ENCODE assay signal across 9 cellular contexts in genomic region chr12:84910549-84911241, GRCh38. TPM values are rescaled to one million over a fixed set of nuclear protein-coding genes. Genes with fewer than 3 reads are reported as not detected.
A peak's percentile ranks its signal among the peaks of the same experiment; 100 is the strongest.
DNase-seq lines count a peak whose midpoint lies in the region; ATAC-seq and TF ChIP-seq lines count a peak whose summit lies in the region.
"Had no signal": no experiment of that assay in that cellular context is flagged by ENCODE, and none has a peak within 500 bp of the region (broad histone marks: within the 10 kb centered on the region; RNA-seq: fewer than 3 reads in every experiment).

No MANE protein-coding gene starts in this region.

- no peaks in the 10 kb centered on the region for H3K9me3 ChIP-seq in BE2C
- H3K9me3 ChIP-seq in mesodermal cell (ENCODE audit: control insufficient read depth, low read length) = no peaks in the 10 kb centered on the region

- no peaks in the 10 kb centered on the region for H3K9me3 Mint-ChIP-seq in MCF 10A (ENCODE audit: unreplicated experiment)
- H3K9me3 Mint-ChIP-seq: dendritic cell treated with granulocyte-macrophage colony-stimulating factor and Interleukin-4, amounts not matched to agents 40 ng/mL and 50 ng/mL, for 4 days had no signal

- H3K27ac Mint-ChIP-seq in MCF 10A (ENCODE audit: low read depth, unreplicated experiment) = peak overlapping the region; percentile 92
- H3K27ac Mint-ChIP-seq: dendritic cell treated with granulocyte-macrophage colony-stimulating factor and Interleukin-4, amounts not matched to agents 40 ng/mL and 50 ng/mL, for 4 days had no signal

- CTCF ChIA-PET in MCF 10A (lab: Yijun Ruan, JAX) = interaction anchor here (0.6 to 2.3 kb wide), 5 partner anchors 32 to 121 kb away, joined by 3 to 8 read pairs (median 6); no protein-coding TSS in a partner anchor

- BruUV-seq in MCF 10A (replicated peaks; lab: Mats Ljungman, UMichigan) = TSS peak; percentile 30

- peaks cover 17% of the 10 kb centered on the region for H3K4me1 Mint-ChIP-seq in MCF 10A (ENCODE audit: insufficient read depth, unreplicated experiment)

- H3K4me3 ChIP-seq in BE2C (ENCODE audit: low read depth, low read length) (peak overlapping the region; percentile 93), mesodermal cell (ENCODE audit: extremely low read depth, insufficient read depth, low read length, poor library complexity, severe bottlenecking) (peak overlapping the region; percentile 45)

- H3K27me3 Mint-ChIP-seq in MCF 10A (ENCODE audit: insufficient read depth, unreplicated experiment) = no peaks in the 10 kb centered on the region

- POLR2A ChIA-PET in MCF 10A (lab: Yijun Ruan, JAX) = interaction anchor here (0.5 to 6.6 kb wide), 21 partner anchors 9 to 1543 kb away, joined by 3 to 91 read pairs (median 6); partner anchors contain the start of genes LRRIQ1, RASSF9 and TSPAN19

- WGBS in mesodermal cell (ENCODE audit: insufficient coverage in 2 of 2), 2 experiments = 13 to 29% methylated on average over 5 to 11 of the region's 21 CpGs

- ATAC-seq in GM19023 (IDR thresholded peaks at IDR 0.05; ENCODE audit: unreplicated experiment) (no peak), GM21367 (IDR thresholded peaks at IDR 0.05; ENCODE audit: unreplicated experiment) (no peak)

- H3K4me3 Mint-ChIP-seq in MCF 10A (ENCODE audit: unreplicated experiment) = peak overlapping the region; percentile 92
- H3K4me3 Mint-ChIP-seq: dendritic cell treated with granulocyte-macrophage colony-stimulating factor and Interleukin-4, amounts not matched to agents 40 ng/mL and 50 ng/mL, for 4 days had no signal

- peaks cover 5% of the 10 kb centered on the region for H3K36me3 Mint-ChIP-seq in MCF 10A (ENCODE audit: insufficient read depth, unreplicated experiment)

- H3K27me3 ChIP-seq in BE2C = no peaks in the 10 kb centered on the region; the same call in 1 of the 2 replicates

- DNase-seq in BE2C (peak; percentile 35), NCI-H146 treated with DMSO at 0.1 percent for 48 hours (lab: John Stamatoyannopoulos, UW; ENCODE audit: unreplicated experiment) (peak; percentile 26), MCF 10A (ENCODE audit: unreplicated experiment) (no peak), KBM-7 (no peak), NCI-H2107 treated with DMSO at 0.1 percent for 48 hours (lab: John Stamatoyannopoulos, UW; ENCODE audit: unreplicated experiment) (no peak)

- H3K4me1 ChIP-seq in BE2C (no peaks in the 10 kb centered on the region), mesodermal cell (ENCODE audit: control insufficient read depth, insufficient read depth, low read length, poor library complexity, severe bottlenecking) (no peaks in the 10 kb centered on the region)

- intact Hi-C loops in MCF 10A (cut with micrococcal nuclease) = loop anchor here (2.0 kb wide), 1 partner anchor 36 kb away; no protein-coding TSS in a partner anchor

- peak overlapping the region; percentile 55 for H3K27ac ChIP-seq in mesodermal cell (ENCODE audit: low read depth, low read length, severe bottlenecking)

- H3K36me3 ChIP-seq in BE2C = no peaks in the 10 kb centered on the region
- no peaks in the 10 kb centered on the region for H3K36me3 ChIP-seq in mesodermal cell (ENCODE audit: control insufficient read depth, insufficient read depth, low read length)

- TF ChIP-seq CTCF in BE2C (IDR thresholded peaks at IDR 0.05; ENCODE audit: low read depth, low read length) (no peak), MCF 10A (IDR thresholded peaks at IDR 0.05; ENCODE audit: unreplicated experiment) (no peak)

- in situ Hi-C loops in KBM-7 (cut with MboI; ENCODE audit: low pct_unique_long_range_greater_than_20kb, low sequenced_read_pairs) = no loop called here

RNA-seq across cellular contexts. Expression of gene SLC6A15, which starts 1.9 kb away (rescaled TPM):
- 31.7 TPM for polyA plus RNA-seq in BE2C (2012; ENCODE audit: insufficient read depth, insufficient read length, low read depth)
- total RNA-seq in MCF 10A (2022) = 94.0 and 96.3 TPM in 2 replicates
- 7.2 TPM for polyA plus RNA-seq in mesodermal cell (2013, experiment 1 of 2)
- 3.9 TPM for polyA plus RNA-seq in mesodermal cell (2013, experiment 2 of 2)

Comparison
In these comparisons a context has a peak if more than half of its experiments do, and no peak if none do; other contexts are left out.
1. DNase-seq: peak in BE2C (single experiment) and NCI-H146 treated with DMSO at 0.1 percent for 48 hours (single experiment); none in MCF 10A (single experiment), KBM-7 (single experiment) and NCI-H2107 treated with DMSO at 0.1 percent for 48 hours (single experiment).